Comparison of ENCODE assay signal across 12 cellular contexts in genomic region chr5:74149395-74149794, GRCh38.
DNase-seq lines count a peak whose midpoint lies in the region; ATAC-seq and TF ChIP-seq lines count a peak whose summit lies in the region.
"Had no signal": no experiment of that assay in that cellular context is flagged by ENCODE, and none has a peak within 500 bp of the region (broad histone marks: within the 10 kb centered on the region; RNA-seq: fewer than 3 reads in every experiment).

No MANE protein-coding gene starts in this region.

- no peaks in the 10 kb centered on the region for H3K9me3 ChIP-seq in mammary epithelial cell (replicated peaks; ENCODE audit: insufficient read depth, low read length)
- H3K9me3 ChIP-seq in naive thymus-derived CD4-positive, alpha-beta T cell (ENCODE audit: control insufficient read depth in 2 of 3, low read length in 3 of 3): no peaks in the 10 kb centered on the region

- intact Hi-C loops in CD14-positive monocyte (cut with micrococcal nuclease): no loop called here
- intact Hi-C loops in mammary epithelial cell (cut with micrococcal nuclease): no loop called here
- intact Hi-C loops in naive thymus-derived CD4-positive, alpha-beta T cell (cut with micrococcal nuclease): no loop called here

- CTCF ChIA-PET in mammary epithelial cell (lab: Charles Lee; ENCODE audit: low non-redundant PET): no interaction called here
- CTCF ChIA-PET in naive thymus-derived CD4-positive, alpha-beta T cell (lab: Charles Lee): no interaction called here

- H3K36me3 Mint-ChIP-seq in CD14-positive monocyte (no peaks in the 10 kb centered on the region), mesothelial cell of epicardium (no peaks in the 10 kb centered on the region)
- no peaks in the 10 kb centered on the region for H3K36me3 Mint-ChIP-seq in naive thymus-derived CD4-positive, alpha-beta T cell

- peaks cover 0 to 4% (median 2%) of the 10 kb centered on the region in 3 donors for H3K27me3 Mint-ChIP-seq in CD14-positive monocyte (ENCODE audit: low read depth in 3 of 3)
- peaks cover 0 to 29% (median 17%) of the 10 kb centered on the region in 5 donors for H3K27me3 Mint-ChIP-seq in naive thymus-derived CD4-positive, alpha-beta T cell
- no peaks in the 10 kb centered on the region for H3K27me3 Mint-ChIP-seq in mesothelial cell of epicardium (ENCODE audit: low read depth)

- WGBS in mammary epithelial cell (ENCODE audit: low coverage, missing lambda C conversion rate): 71% methylated on average over 3 of the region's 3 CpGs

- dilution Hi-C loops in mammary epithelial cell (cut with HindIII; ENCODE audit: low sequenced_read_pairs): no loop called here

- no TSS peak for BruUV-seq in mammary epithelial cell (replicated peaks; lab: Mats Ljungman, UMichigan)

- peak; percentile 54 for ATAC-seq in naive thymus-derived CD4-positive, alpha-beta T cell
- ATAC-seq in GM21576 (IDR thresholded peaks at IDR 0.05; ENCODE audit: unreplicated experiment): no peak

- H3K4me1 Mint-ChIP-seq in CD14-positive monocyte: peaks cover 23% of the 10 kb centered on the region
- H3K4me1 Mint-ChIP-seq in naive thymus-derived CD4-positive, alpha-beta T cell: no peaks in the 10 kb centered on the region
- peaks cover 14% of the 10 kb centered on the region for H3K4me1 Mint-ChIP-seq in mesothelial cell of epicardium
- H3K4me1 Mint-ChIP-seq: central memory CD8-positive, alpha-beta T cell had no signal

- peaks cover 0 to 5% (median 0%) of the 10 kb centered on the region in 7 donors for H3K9me3 Mint-ChIP-seq in CD14-positive monocyte
- H3K9me3 Mint-ChIP-seq in naive thymus-derived CD4-positive, alpha-beta T cell: peaks cover 0 to 3% (median 0%) of the 10 kb centered on the region in 11 donors
- H3K9me3 Mint-ChIP-seq in mesothelial cell of epicardium: peaks cover 4% of the 10 kb centered on the region
- H3K9me3 Mint-ChIP-seq: central memory CD8-positive, alpha-beta T cell had no signal

- no peaks in the 10 kb centered on the region for H3K27me3 ChIP-seq in mammary epithelial cell (ENCODE audit: insufficient read depth, low read length)
- H3K27me3 ChIP-seq in naive thymus-derived CD4-positive, alpha-beta T cell (ENCODE audit: control insufficient read depth in 2 of 2, insufficient read depth in 2 of 2, low read length in 2 of 2): no peaks in the 10 kb centered on the region

- H3K9ac ChIP-seq in mammary epithelial cell (ENCODE audit: insufficient read depth, low read length): no peak overlapping the region

- DNase-seq in CD14-positive monocyte (ENCODE audit: low spot score) (peak; percentile 52), M059J (ENCODE audit: low read depth) (peak; percentile 92), mammary epithelial cell (peak; percentile 25), KG1 (lab: John Stamatoyannopoulos, UW) (no peak), 8988T (no peak), mesothelial cell of epicardium (ENCODE audit: low spot score in 2 of 2, unreplicated experiment in 2 of 2) (no peak)
- no peak for DNase-seq in naive thymus-derived CD4-positive, alpha-beta T cell
- DNase-seq: activated CD8-positive, alpha-beta memory T cell treated with anti-CD3 and anti-CD28 coated beads, Interleukin-2, amount 50 U/mL, for 4 hours; stimulated activated CD4-positive, alpha-beta T cell treated with anti-CD3 and anti-CD28 coated beads, Interleukin-4, amount 100 ng/mL, for 1 hour; SW 1271 had no signal

- H3K4me1 ChIP-seq in mammary epithelial cell (ENCODE audit: insufficient read depth, low read length): no peaks in the 10 kb centered on the region
- H3K4me1 ChIP-seq in naive thymus-derived CD4-positive, alpha-beta T cell (ENCODE audit: control insufficient read depth in 2 of 2, insufficient read depth in 2 of 2, low read length in 2 of 2): no peaks in the 10 kb centered on the region

- in situ Hi-C loops in mammary epithelial cell (cut with MboI; ENCODE audit: low sequenced_read_pairs in 2 of 2): no loop called here

- peak overlapping the region in 1 of 7 donors; percentile 7 for H3K27ac Mint-ChIP-seq in CD14-positive monocyte
- H3K27ac Mint-ChIP-seq in naive thymus-derived CD4-positive, alpha-beta T cell: no peak overlapping the region
- no peak overlapping the region for H3K27ac Mint-ChIP-seq in mesothelial cell of epicardium

- POLR2A ChIA-PET in naive thymus-derived CD4-positive, alpha-beta T cell (lab: Charles Lee): no interaction called here

- no peak overlapping the region for H3K27ac ChIP-seq in mammary epithelial cell (ENCODE audit: insufficient read depth, low read depth, low read length)
- no peak overlapping the region for H3K27ac ChIP-seq in naive thymus-derived CD4-positive, alpha-beta T cell (ENCODE audit: low read depth, low read length)

- H4K20me1 ChIP-seq in mammary epithelial cell (ENCODE audit: insufficient read depth, low read length): no peaks in the 10 kb centered on the region

- no peak for TF ChIP-seq CTCF in CD14-positive monocyte (IDR thresholded peaks at IDR 0.05)
- TF ChIP-seq CTCF in mammary epithelial cell (conservative IDR thresholded peaks at IDR 0.05 in 1 of 2, IDR thresholded peaks at IDR 0.05 in 1 of 2; ENCODE audit: extremely low read depth in 1 of 2, insufficient read depth in 1 of 2, low read depth in 1 of 2, low read length in 2 of 2): no peak
- no peak for TF ChIP-seq CTCF in mesothelial cell of epicardium (IDR thresholded peaks at IDR 0.05; ENCODE audit: unreplicated experiment)

- no peaks in the 10 kb centered on the region for H3K79me2 ChIP-seq in mammary epithelial cell (ENCODE audit: insufficient read depth, low read length)

- no peak overlapping the region for H3K4me3 Mint-ChIP-seq in CD14-positive monocyte
- no peak overlapping the region for H3K4me3 Mint-ChIP-seq in naive thymus-derived CD4-positive, alpha-beta T cell
- H3K4me3 Mint-ChIP-seq in mesothelial cell of epicardium: no peak overlapping the region
- H3K4me3 Mint-ChIP-seq: central memory CD8-positive, alpha-beta T cell had no signal

- H3K4me2 ChIP-seq in mammary epithelial cell (ENCODE audit: insufficient read depth, low read depth, low read length): no peak overlapping the region

- no peak overlapping the region for H3K4me3 ChIP-seq in mammary epithelial cell (replicated peaks in 1 of 3; ENCODE audit: insufficient read depth in 1 of 3, low read depth in 2 of 3, low read length in 3 of 3)
- no peak overlapping the region for H3K4me3 ChIP-seq in naive thymus-derived CD4-positive, alpha-beta T cell (ENCODE audit: low read length)

- peak overlapping the region; percentile 34 for H2AFZ ChIP-seq in mammary epithelial cell (ENCODE audit: low read depth, low read length)

- no peaks in the 10 kb centered on the region for H3K36me3 ChIP-seq in mammary epithelial cell (ENCODE audit: insufficient read depth, low read length)
- no peaks in the 10 kb centered on the region for H3K36me3 ChIP-seq in naive thymus-derived CD4-positive, alpha-beta T cell (ENCODE audit: control insufficient read depth in 2 of 3, insufficient read depth in 3 of 3, low read length in 3 of 3)

Comparison
In these comparisons a context has a peak if more than half of its experiments do, and no peak if none do; other contexts are left out.
1. DNase-seq: peak in CD14-positive monocyte (single experiment), M059J (single experiment) and mammary epithelial cell (single experiment); none in naive thymus-derived CD4-positive, alpha-beta T cell (0 of 9), KG1 (single experiment), 8988T (single experiment) and mesothelial cell of epicardium (0 of 2).